35 cellular contexts compared by ENCODE assay signal in the genomic region with DNA sequence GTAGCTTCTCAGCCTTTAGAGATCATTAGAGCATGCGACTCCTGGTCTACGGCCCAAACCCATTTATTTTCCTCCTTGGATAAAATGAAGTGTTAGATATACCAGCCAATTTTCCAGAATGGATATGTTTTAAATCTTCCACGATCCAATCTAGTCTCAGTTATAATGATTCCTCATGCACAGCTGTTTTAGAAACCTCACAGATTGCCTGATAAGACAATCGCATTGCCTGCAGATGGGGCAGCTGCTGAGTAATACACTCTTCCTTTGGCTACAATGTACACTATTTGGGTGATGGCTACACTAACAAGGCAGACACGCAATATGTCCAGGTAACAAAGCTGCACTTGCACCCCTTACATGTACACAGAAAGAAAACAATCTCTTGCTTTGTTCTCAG.
DNase-seq lines count a peak whose midpoint lies in the region; ATAC-seq and TF ChIP-seq lines count a peak whose summit lies in the region.
"Had no signal": no experiment of that assay in that cellular context is flagged by ENCODE, and none has a peak within 500 bp of the region (broad histone marks: within the 10 kb centered on the region; RNA-seq: fewer than 3 reads in every experiment).

No MANE protein-coding gene starts in this region.

- no peak for TF ChIP-seq RAD21 in SK-N-SH (IDR thresholded peaks at IDR 0.05; ENCODE audit: low read length)

- H3K4me3 Mint-ChIP-seq in endodermal cell (no peak overlapping the region), WTC11 (no peak overlapping the region)
- H3K4me3 Mint-ChIP-seq in T-helper 2 cell treated with Interferon-gamma antibody and Interleukin-4, amounts not matched to agents 5 μg/mL and 100 μg/mL, for 36 hours, result no peak overlapping the region
- H3K4me3 Mint-ChIP-seq: B cell; CD14-positive monocyte; CD4-positive, alpha-beta memory T cell; CD4-positive, alpha-beta T cell; CD4-positive, CD25-positive, alpha-beta regulatory T cell; CD8-positive, alpha-beta memory T cell; CD8-positive, alpha-beta T cell had no signal

- 31% methylated on average over 5 of the region's 5 CpGs for WGBS in SK-N-SH (ENCODE audit: low lambda C conversion rate)
- WGBS in endodermal cell (ENCODE audit: insufficient coverage in 1 of 2, insufficient read length in 1 of 2), 2 experiments, result 85 to 100% methylated on average over 3 to 5 of the region's 5 CpGs

- no peaks in the 10 kb centered on the region for H3F3A ChIP-seq in SK-N-SH (replicated peaks; ENCODE audit: insufficient read depth)

- CTCF ChIA-PET in SK-N-SH (lab: Yijun Ruan, JAX) (no interaction called here), WTC11 (lab: Charles Lee) (no interaction called here)

- TF ChIP-seq CTCF in SK-N-SH (IDR thresholded peaks at IDR 0.05) (no peak), endodermal cell (conservative IDR thresholded peaks at IDR 0.05) (no peak), WTC11 (IDR thresholded peaks at IDR 0.05) (no peak)

- H3K9me3 ChIP-seq in SK-N-SH, result no peaks in the 10 kb centered on the region
- no peaks in the 10 kb centered on the region for H3K9me3 ChIP-seq in SJCRH30 (replicated peaks)
- no peaks in the 10 kb centered on the region for H3K9me3 ChIP-seq in endodermal cell (ENCODE audit: control insufficient read depth, low read length)
- H3K9me3 ChIP-seq: A549; BE2C; BLaER1; BLaER1 treated with 17β-estradiol and CSF1 and Interleukin-3, amounts not matched to agents 10 nM and 100 nM; Caco-2 had no signal

- H3K9me2 ChIP-seq in SK-N-SH, result no peaks in the 10 kb centered on the region

- no peak overlapping the region for H3K27ac ChIP-seq in SK-N-SH (ENCODE audit: low read depth in 2 of 2, low read length in 1 of 2)
- peak overlapping the region; percentile 50 for H3K27ac ChIP-seq in SJCRH30
- no peak overlapping the region for H3K27ac ChIP-seq in endodermal cell (ENCODE audit: low read depth, low read length)
- H3K27ac ChIP-seq: 22Rv1; A549; BLaER1; BLaER1 treated with 17β-estradiol and CSF1 and Interleukin-3, amounts not matched to agents 10 nM and 100 nM; C4-2B had no signal

- ATAC-seq in SK-N-SH treated with all-trans-retinoic acid at 6 μM for 48 hours, result no peak
- no peak for ATAC-seq in WTC11
- ATAC-seq: A549; CD8-positive, alpha-beta T cell had no signal

- H3K4me1 Mint-ChIP-seq in endodermal cell, result peaks cover 13% of the 10 kb centered on the region
- no peaks in the 10 kb centered on the region for H3K4me1 Mint-ChIP-seq in WTC11
- H3K4me1 Mint-ChIP-seq in T-helper 2 cell treated with Interferon-gamma antibody and Interleukin-4, amounts not matched to agents 5 μg/mL and 100 μg/mL, for 36 hours (ENCODE audit: low read depth), result no peaks in the 10 kb centered on the region
- H3K4me1 Mint-ChIP-seq: B cell; CD14-positive monocyte; CD4-positive, alpha-beta memory T cell; CD4-positive, CD25-positive, alpha-beta regulatory T cell; CD8-positive, alpha-beta memory T cell had no signal

- H3K27me3 ChIP-seq in SK-N-SH (ENCODE audit: insufficient read depth) (no peaks in the 10 kb centered on the region), SJCRH30 (no peaks in the 10 kb centered on the region), endodermal cell (ENCODE audit: control insufficient read depth, insufficient read depth, low read length, poor library complexity, severe bottlenecking) (no peaks in the 10 kb centered on the region)
- H3K27me3 ChIP-seq: BE2C; BLaER1; BLaER1 treated with 17β-estradiol and CSF1 and Interleukin-3, amounts not matched to agents 10 nM and 100 nM had no signal

- no peak overlapping the region for H2AFZ ChIP-seq in SK-N-SH (ENCODE audit: low read depth)

- peaks cover 15% of the 10 kb centered on the region for H3K36me3 Mint-ChIP-seq in endodermal cell (ENCODE audit: low read depth)
- H3K36me3 Mint-ChIP-seq in WTC11, result peaks cover 87% of the 10 kb centered on the region
- no peaks in the 10 kb centered on the region for H3K36me3 Mint-ChIP-seq in T-helper 2 cell treated with Interferon-gamma antibody and Interleukin-4, amounts not matched to agents 5 μg/mL and 100 μg/mL, for 36 hours (ENCODE audit: low read depth)
- H3K36me3 Mint-ChIP-seq: CD14-positive monocyte; CD4-positive, alpha-beta memory T cell; CD4-positive, CD25-positive, alpha-beta regulatory T cell; CD8-positive, alpha-beta memory T cell; CD8-positive, alpha-beta T cell had no signal

- DNase-seq in SK-N-SH (no peak), SJCRH30 (peak in 1 of 2 experiments; percentile 60), SK-N-DZ (ENCODE audit: low spot score) (peak; percentile 38), endodermal cell (peak; percentile 30), WTC11 (ENCODE audit: low spot score) (no peak), NCI-H1417 (lab: John Stamatoyannopoulos, UW) (no peak)
- DNase-seq in T-helper 2 cell treated with Interferon-gamma antibody and Interleukin-4, amounts not matched to agents 5 μg/mL and 100 μg/mL, for 36 hours (ENCODE audit: low spot score), result no peak
- DNase-seq: 8988T; ACHN; AML-193; BE2C; C1 segment of cervical spinal cord; Caco-2; Calu3; CD4-positive, alpha-beta memory T cell; CD4-positive, alpha-beta T cell; CD4-positive, CD25-positive, alpha-beta regulatory T cell; CD8-positive, alpha-beta memory T cell; CD8-positive, alpha-beta T cell; COR-L47; DMS 273 treated with DMSO at 0.1 percent for 48 hours; DMS153; DMS53; DMS79; DMS79 treated with DMSO at 0.1 percent for 48 hours; DND-41; EL had no signal

- no peaks in the 10 kb centered on the region for H3K36me3 ChIP-seq in SK-N-SH (replicated peaks in 1 of 2; ENCODE audit: control insufficient read depth in 1 of 2, insufficient read depth in 2 of 2, low read length in 1 of 2)
- no peaks in the 10 kb centered on the region for H3K36me3 ChIP-seq in SJCRH30
- H3K36me3 ChIP-seq in endodermal cell (ENCODE audit: control insufficient read depth, insufficient read depth, low read length), result no peaks in the 10 kb centered on the region
- H3K36me3 ChIP-seq: BE2C; BLaER1; BLaER1 treated with 17β-estradiol and CSF1 and Interleukin-3, amounts not matched to agents 10 nM and 100 nM had no signal

- TF ChIP-seq EP300 in SK-N-SH (IDR thresholded peaks at IDR 0.05; ENCODE audit: borderline replicate concordance in 1 of 2, low read depth in 1 of 2, low read length in 1 of 2), result no peak

- POLR2A ChIA-PET in SK-N-SH (lab: Yijun Ruan, JAX), result no interaction called here
- POLR2A ChIA-PET in WTC11 (lab: Charles Lee), result no interaction called here

- H3K27ac Mint-ChIP-seq in endodermal cell, result no peak overlapping the region
- no peak overlapping the region for H3K27ac Mint-ChIP-seq in WTC11
- no peak overlapping the region for H3K27ac Mint-ChIP-seq in T-helper 2 cell treated with Interferon-gamma antibody and Interleukin-4, amounts not matched to agents 5 μg/mL and 100 μg/mL, for 36 hours
- H3K27ac Mint-ChIP-seq: B cell; CD14-positive monocyte; CD4-positive, alpha-beta memory T cell; CD4-positive, alpha-beta T cell; CD4-positive, CD25-positive, alpha-beta regulatory T cell; CD8-positive, alpha-beta memory T cell; CD8-positive, alpha-beta T cell had no signal

- H3K9me3 Mint-ChIP-seq in endodermal cell (no peaks in the 10 kb centered on the region), WTC11 (peaks cover 75% of the 10 kb centered on the region)
- H3K9me3 Mint-ChIP-seq in T-helper 2 cell treated with Interferon-gamma antibody and Interleukin-4, amounts not matched to agents 5 μg/mL and 100 μg/mL, for 36 hours, result no peaks in the 10 kb centered on the region
- H3K9me3 Mint-ChIP-seq: CD4-positive, alpha-beta T cell; CD8-positive, alpha-beta memory T cell; CD8-positive, alpha-beta T cell had no signal

- H3K9ac ChIP-seq in SK-N-SH, result no peak overlapping the region
- H3K9ac ChIP-seq in endodermal cell (ENCODE audit: extremely low read depth, low read length, poor library complexity, severe bottlenecking), result no peak overlapping the region
- H3K9ac ChIP-seq: BLaER1; BLaER1 treated with 17β-estradiol and CSF1 and Interleukin-3, amounts not matched to agents 10 nM and 100 nM had no signal

- H3K4me3 ChIP-seq in SK-N-SH (ENCODE audit: low read depth in 2 of 2, low read length in 1 of 2), result no peak overlapping the region
- H3K4me3 ChIP-seq in SJCRH30, result no peak overlapping the region
- no peak overlapping the region for H3K4me3 ChIP-seq in endodermal cell (ENCODE audit: low read length)
- H3K4me3 ChIP-seq: A549; BLaER1; BLaER1 treated with 17β-estradiol and CSF1 and Interleukin-3, amounts not matched to agents 10 nM and 100 nM had no signal

- no peaks in the 10 kb centered on the region for H4K20me1 ChIP-seq in SK-N-SH (ENCODE audit: insufficient read depth)
- H4K20me1 ChIP-seq: BLaER1; BLaER1 treated with 17β-estradiol and CSF1 and Interleukin-3, amounts not matched to agents 10 nM and 100 nM had no signal

- H3K27me3 Mint-ChIP-seq in endodermal cell (ENCODE audit: insufficient read depth) (peaks cover 4% of the 10 kb centered on the region), WTC11 (ENCODE audit: low read depth) (peaks cover 11% of the 10 kb centered on the region)
- no peaks in the 10 kb centered on the region for H3K27me3 Mint-ChIP-seq in T-helper 2 cell treated with Interferon-gamma antibody and Interleukin-4, amounts not matched to agents 5 μg/mL and 100 μg/mL, for 36 hours (ENCODE audit: low read depth)
- H3K27me3 Mint-ChIP-seq: B cell; CD4-positive, alpha-beta memory T cell; CD4-positive, alpha-beta T cell; CD4-positive, CD25-positive, alpha-beta regulatory T cell had no signal

- no peaks in the 10 kb centered on the region for H3K4me1 ChIP-seq in SK-N-SH (ENCODE audit: control insufficient read depth in 1 of 2, insufficient read depth in 2 of 2, low read depth in 1 of 2, low read length in 1 of 2)
- H3K4me1 ChIP-seq in SJCRH30, result peaks cover 42% of the 10 kb centered on the region
- H3K4me1 ChIP-seq in endodermal cell (ENCODE audit: control insufficient read depth, insufficient read depth, low read length), result peaks cover 8% of the 10 kb centered on the region
- H3K4me1 ChIP-seq: A549, BE2C, Caco-2 had no signal

- H3K79me2 ChIP-seq in SK-N-SH (ENCODE audit: insufficient read depth), result no peaks in the 10 kb centered on the region

- no peak overlapping the region for H3K4me2 ChIP-seq in SK-N-SH
- H3K4me2 ChIP-seq: A549 had no signal

TF ChIP-seq in SK-N-SH, 30 proteins besides CTCF, POLR2A, EP300 and RAD21:
- TF ChIP-seq GATA2 (CRISPR knock-in tag; IDR thresholded peaks at IDR 0.05) (peak; percentile 60; the same call in 1 of the 2 replicates), RXRA (IDR thresholded peaks at IDR 0.05; ENCODE audit: borderline replicate concordance, low read depth) (no peak)
TF ChIP-seq in SK-N-SH: peak in this region for 1.

TF ChIP-seq in SK-N-SH treated with all-trans-retinoic acid at 6 μM for 48 hours, 23 proteins besides CTCF, POLR2A, EP300 and RAD21 (continues in another document):
- no peak for TF ChIP-seq ZNF565 (CRISPR knock-in tag; conservative IDR thresholded peaks at IDR 0.05; ENCODE audit: low read depth)
- TF ChIP-seq CSDC2 (CRISPR knock-in tag; IDR thresholded peaks at IDR 0.05), result no peak
- no peak for TF ChIP-seq SNAI2 (CRISPR knock-in tag; IDR thresholded peaks at IDR 0.05)
- TF ChIP-seq TCF4 (CRISPR knock-in tag; IDR thresholded peaks at IDR 0.05; ENCODE audit: borderline replicate concordance), result no peak

TF ChIP-seq in WTC11, 78 proteins besides CTCF, POLR2A, EP300 and RAD21 (continues in another document):
- TF ChIP-seq SP1 (CRISPR knock-in tag; conservative IDR thresholded peaks at IDR 0.05) (no peak), SMAD4 (CRISPR knock-in tag; IDR thresholded peaks at IDR 0.05) (no peak)

Comparison
In these comparisons a context has a peak if more than half of its experiments do, and no peak if none do; other contexts are left out.
1. DNase-seq: peak in SK-N-DZ (single experiment) and endodermal cell (single experiment); none in SK-N-SH (single experiment), WTC11 (single experiment), NCI-H1417 (0 of 3) and T-helper 2 cell treated with Interferon-gamma antibody and Interleukin-4, amounts not matched to agents 5 μg/mL and 100 μg/mL, for 36 hours (single experiment).